ENCODE assay signal across 11 cellular contexts in genomic region chr10:22435650-22436049, GRCh38.
A peak's percentile ranks its signal among the peaks of the same experiment; 100 is the strongest.
DNase-seq lines count a peak whose midpoint lies in the region; ATAC-seq, FAIRE-seq and TF ChIP-seq lines count a peak whose summit lies in the region.
"Had no signal": no experiment of that assay in that cellular context is flagged by ENCODE, and none has a peak within 500 bp of the region (broad histone marks: within the 10 kb centered on the region; RNA-seq: fewer than 3 reads in every experiment).

No MANE protein-coding gene starts in this region.

- intact Hi-C loops in CD8-positive, alpha-beta T cell (cut with DNase I, micrococcal nuclease): loop anchor here (1.0 to 10.0 kb wide), 19 partner anchors 13 to 999 kb away; partner anchors contain the start of genes COMMD3 (in 2 of the 2), MLLT10 (in 2 of the 2), DNAJC1 (in 1 of the 2) and MSRB2 (in 1 of the 2)

- no peaks in the 10 kb centered on the region for H3K27me3 ChIP-seq in CD8-positive, alpha-beta T cell (ENCODE audit: insufficient read depth, low read length)
- no peaks in the 10 kb centered on the region for H3K27me3 ChIP-seq in astrocyte (ENCODE audit: insufficient read depth, low read length)
- peaks cover 65% of the 10 kb centered on the region for H3K27me3 ChIP-seq in neural progenitor cell
- H3K27me3 ChIP-seq in effector memory CD4-positive, alpha-beta T cell (replicated peaks; ENCODE audit: control insufficient read depth, insufficient read depth, low read length, poor library complexity, severe bottlenecking): no peaks in the 10 kb centered on the region
- H3K27me3 ChIP-seq: suprapubic skin had no signal

- H3K79me2 ChIP-seq in astrocyte (ENCODE audit: insufficient read depth, low read length) (peaks cover 8% of the 10 kb centered on the region), neural progenitor cell (ENCODE audit: low read depth) (no peaks in the 10 kb centered on the region)

- no peak overlapping the region for H2AFZ ChIP-seq in astrocyte (ENCODE audit: low read depth, low read length)
- H2AFZ ChIP-seq in neural progenitor cell (replicated peaks): no peak overlapping the region

- POLR2A ChIA-PET in CD8-positive, alpha-beta T cell (lab: Charles Lee): interaction anchor here (0.8 to 3.4 kb wide), 13 partner anchors 10 to 431 kb away, joined by 3 to 35 read pairs (median 10); partner anchors contain the start of gene DNAJC1

- H3K4me1 ChIP-seq in CD8-positive, alpha-beta T cell (ENCODE audit: insufficient read depth, low read length): peaks cover 20% of the 10 kb centered on the region
- peaks cover 30% of the 10 kb centered on the region for H3K4me1 ChIP-seq in astrocyte (ENCODE audit: insufficient read depth, low read length)
- H3K4me1 ChIP-seq in neural progenitor cell: peaks cover 9% of the 10 kb centered on the region
- peaks cover 4% of the 10 kb centered on the region for H3K4me1 ChIP-seq in effector memory CD4-positive, alpha-beta T cell (ENCODE audit: control insufficient read depth, insufficient read depth, low read length, poor library complexity, severe bottlenecking)

- H3K4me2 ChIP-seq in astrocyte (ENCODE audit: low read length): no peak overlapping the region
- no peak overlapping the region for H3K4me2 ChIP-seq in neural progenitor cell

- H3K4me3 ChIP-seq in CD8-positive, alpha-beta T cell (ENCODE audit: low read depth, low read length): no peak overlapping the region
- H3K4me3 ChIP-seq in astrocyte (ENCODE audit: insufficient read depth, low read depth, low read length) (no peak overlapping the region), neural progenitor cell (no peak overlapping the region)
- H3K4me3 ChIP-seq in effector memory CD4-positive, alpha-beta T cell (ENCODE audit: insufficient read depth, low read depth, low read length, poor library complexity, severe bottlenecking): no peak overlapping the region

- CTCF ChIA-PET in CD8-positive, alpha-beta T cell (lab: Charles Lee): interaction anchor here (1.3 kb wide), 1 partner anchor 139 kb away, joined by 3 read pairs; no protein-coding TSS in a partner anchor

- H3K9me3 Mint-ChIP-seq in CD8-positive, alpha-beta T cell: no peaks in the 10 kb centered on the region
- no peaks in the 10 kb centered on the region for H3K9me3 Mint-ChIP-seq in HFFc6
- H3K9me3 Mint-ChIP-seq in astrocyte (ENCODE audit: unreplicated experiment): no peaks in the 10 kb centered on the region
- H3K9me3 Mint-ChIP-seq in neural progenitor cell: no peaks in the 10 kb centered on the region

- H3K9me3 ChIP-seq in CD8-positive, alpha-beta T cell (ENCODE audit: low read length): no peaks in the 10 kb centered on the region
- H3K9me3 ChIP-seq in astrocyte (ENCODE audit: insufficient read depth, low read depth, low read length) (no peaks in the 10 kb centered on the region), neural progenitor cell (ENCODE audit: low read depth) (no peaks in the 10 kb centered on the region)
- H3K9me3 ChIP-seq in effector memory CD4-positive, alpha-beta T cell (ENCODE audit: control insufficient read depth, low read length): no peaks in the 10 kb centered on the region
- H3K9me3 ChIP-seq: suprapubic skin had no signal

- H3K9ac ChIP-seq in astrocyte (ENCODE audit: low read length) (no peak overlapping the region), neural progenitor cell (no peak overlapping the region)

- H3K4me1 Mint-ChIP-seq in CD8-positive, alpha-beta T cell (ENCODE audit: low read depth): peaks cover 27% of the 10 kb centered on the region
- H3K4me1 Mint-ChIP-seq in HFFc6 (ENCODE audit: low read depth) (peaks cover 53% of the 10 kb centered on the region), astrocyte (ENCODE audit: low read depth, unreplicated experiment) (peaks cover 32% of the 10 kb centered on the region), neural progenitor cell (peaks cover 32% of the 10 kb centered on the region)

- H3F3A ChIP-seq in neural progenitor cell (ENCODE audit: low read depth): peaks cover 26% of the 10 kb centered on the region

- peak overlapping the region; percentile 66 for H3K27ac Mint-ChIP-seq in CD8-positive, alpha-beta T cell
- H3K27ac Mint-ChIP-seq in HFFc6: peak overlapping the region; percentile 53
- no peak overlapping the region for H3K27ac Mint-ChIP-seq in astrocyte (ENCODE audit: unreplicated experiment)
- no peak overlapping the region for H3K27ac Mint-ChIP-seq in neural progenitor cell

- DNase-seq in CD8-positive, alpha-beta T cell: no peak
- DNase-seq in HFFc6: no peak
- no peak for DNase-seq in astrocyte (ENCODE audit: low read depth)
- DNase-seq in neural progenitor cell (ENCODE audit: low spot score): no peak
- DNase-seq in NCI-H2029 (lab: John Stamatoyannopoulos, UW): no peak
- DNase-seq in effector memory CD4-positive, alpha-beta T cell: no peak
- DNase-seq: NCI-H1417, NCI-H524 had no signal

- H4K20me1 ChIP-seq in astrocyte (ENCODE audit: insufficient read depth, low read length) (no peaks in the 10 kb centered on the region), neural progenitor cell (ENCODE audit: low read depth) (no peaks in the 10 kb centered on the region)

- H3K4me3 Mint-ChIP-seq in CD8-positive, alpha-beta T cell: peak overlapping the region; percentile 47
- peak overlapping the region; percentile 26 for H3K4me3 Mint-ChIP-seq in HFFc6
- peak overlapping the region; percentile 50 for H3K4me3 Mint-ChIP-seq in astrocyte (ENCODE audit: unreplicated experiment)
- peak overlapping the region; percentile 67 for H3K4me3 Mint-ChIP-seq in neural progenitor cell

- no peak for TF ChIP-seq CTCF in CD8-positive, alpha-beta T cell (IDR thresholded peaks at IDR 0.05)
- TF ChIP-seq CTCF in HFFc6 (IDR thresholded peaks at IDR 0.05) (no peak), astrocyte (IDR thresholded peaks at IDR 0.05; ENCODE audit: insufficient read depth, low read depth, low read length) (no peak), neural progenitor cell (IDR thresholded peaks at IDR 0.05) (no peak)

- H3K36me3 Mint-ChIP-seq in CD8-positive, alpha-beta T cell: peaks cover 11% of the 10 kb centered on the region
- peaks cover 6% of the 10 kb centered on the region; the same call in 1 of the 2 replicates for H3K36me3 Mint-ChIP-seq in HFFc6 (ENCODE audit: low read depth)
- no peaks in the 10 kb centered on the region for H3K36me3 Mint-ChIP-seq in astrocyte (ENCODE audit: low read depth, unreplicated experiment)
- H3K36me3 Mint-ChIP-seq in neural progenitor cell: no peaks in the 10 kb centered on the region

- FAIRE-seq in astrocyte (lab: Jason Lieb, UNC): no peak

- H3K27ac ChIP-seq in CD8-positive, alpha-beta T cell (ENCODE audit: low read depth, low read length): no peak overlapping the region
- H3K27ac ChIP-seq in astrocyte (ENCODE audit: low read depth, low read length) (no peak overlapping the region), neural progenitor cell (no peak overlapping the region)
- H3K27ac ChIP-seq in effector memory CD4-positive, alpha-beta T cell (ENCODE audit: insufficient read depth, low read length, poor library complexity, severe bottlenecking): no peak overlapping the region

- no peaks in the 10 kb centered on the region for H3K36me3 ChIP-seq in CD8-positive, alpha-beta T cell (ENCODE audit: insufficient read depth, low read length)
- H3K36me3 ChIP-seq in astrocyte (ENCODE audit: insufficient read depth, low read length) (no peaks in the 10 kb centered on the region), neural progenitor cell (no peaks in the 10 kb centered on the region)
- no peaks in the 10 kb centered on the region for H3K36me3 ChIP-seq in effector memory CD4-positive, alpha-beta T cell (ENCODE audit: control insufficient read depth, insufficient read depth, low read length)
- H3K36me3 ChIP-seq: suprapubic skin had no signal

- no peak for ATAC-seq in CD8-positive, alpha-beta T cell
- ATAC-seq in HG03354 (IDR thresholded peaks at IDR 0.05; ENCODE audit: poor library complexity, severe bottlenecking, unreplicated experiment): no peak
- no peak for ATAC-seq in GM19328 (IDR thresholded peaks at IDR 0.05; ENCODE audit: unreplicated experiment)

- no peaks in the 10 kb centered on the region for H3K27me3 Mint-ChIP-seq in CD8-positive, alpha-beta T cell (ENCODE audit: low read depth)
- H3K27me3 Mint-ChIP-seq in HFFc6 (ENCODE audit: insufficient read depth) (no peaks in the 10 kb centered on the region; the same call in 1 of the 2 replicates), astrocyte (ENCODE audit: low read depth, unreplicated experiment) (peaks cover 8% of the 10 kb centered on the region), neural progenitor cell (ENCODE audit: insufficient read depth, low read depth) (peaks cover 3% of the 10 kb centered on the region)

Comparison
In these comparisons a context has a peak if more than half of its experiments do, and no peak if none do; other contexts are left out.
1. H3K27ac Mint-ChIP-seq: peak in CD8-positive, alpha-beta T cell (single experiment) and HFFc6 (single experiment); none in astrocyte (single experiment) and neural progenitor cell (single experiment).
2. Peak in every context shown above with its lines, with median percentiles within 50 percentile points of each other: H3K4me3 Mint-ChIP-seq.